In the genomic region with DNA sequence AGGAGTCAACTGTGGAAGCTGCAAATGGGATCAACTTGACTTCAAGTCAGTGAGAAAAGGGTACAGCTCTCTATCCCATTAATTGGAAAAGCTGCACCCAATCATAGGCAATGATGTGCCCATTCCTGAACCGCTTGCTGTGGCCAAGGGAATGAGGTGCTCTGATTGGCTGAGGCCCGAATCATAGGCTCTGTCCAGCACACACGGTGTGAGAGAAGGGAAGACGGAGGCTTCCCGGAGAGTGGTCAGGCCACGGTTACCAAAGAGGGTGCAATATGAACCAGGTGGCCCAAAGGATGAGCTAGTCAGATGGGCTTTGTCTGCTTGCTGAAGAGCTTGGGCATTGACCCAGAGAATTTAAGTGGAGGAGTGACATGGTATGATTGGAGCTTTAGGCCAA, we compare ENCODE assay signal across 15 cellular contexts.
A peak's percentile ranks its signal among the peaks of the same experiment; 100 is the strongest.
DNase-seq lines count a peak whose midpoint lies in the region; ATAC-seq, FAIRE-seq and TF ChIP-seq lines count a peak whose summit lies in the region.
"Had no signal": no experiment of that assay in that cellular context is flagged by ENCODE, and none has a peak within 500 bp of the region (broad histone marks: within the 10 kb centered on the region; RNA-seq: fewer than 3 reads in every experiment).

No MANE protein-coding gene starts in this region.

- H3K36me3 Mint-ChIP-seq in activated T-cell treated with anti-CD3 and anti-CD28 coated beads, Interleukin-2, amount 50 U/mL, for 72 hours (ENCODE audit: insufficient read depth in 2 of 2), result peaks cover 6 to 12% of the 10 kb centered on the region in 2 donors
- H3K36me3 Mint-ChIP-seq in activated B cell treated with CpG ODN at 0.5 μM for 24 hours (ENCODE audit: low read depth), result peaks cover 43% of the 10 kb centered on the region
- H3K36me3 Mint-ChIP-seq in neural crest cell (ENCODE audit: low read depth), result no peaks in the 10 kb centered on the region
- no peaks in the 10 kb centered on the region for H3K36me3 Mint-ChIP-seq in stimulated activated effector memory CD8-positive, alpha-beta T cell treated with anti-CD3 and anti-CD28 coated beads, Interleukin-12 subunit alpha, Interleukin-12 subunit beta, amount 100 ng/mL, for 72 hours

- FAIRE-seq in GM12891 (lab: Jason Lieb, UNC), result no peak
- FAIRE-seq: A549 had no signal

- peak overlapping the region; percentile 68 for H3K27ac Mint-ChIP-seq in activated T-cell treated with anti-CD3 and anti-CD28 coated beads, Interleukin-2, amount 50 U/mL, for 72 hours
- H3K27ac Mint-ChIP-seq in activated B cell treated with CpG ODN at 0.5 μM for 24 hours (peak overlapping the region; percentile 24), neural crest cell (ENCODE audit: unreplicated experiment) (peak overlapping the region; percentile 36)
- H3K27ac Mint-ChIP-seq in stimulated activated effector memory CD8-positive, alpha-beta T cell treated with anti-CD3 and anti-CD28 coated beads, Interleukin-12 subunit alpha, Interleukin-12 subunit beta, amount 100 ng/mL, for 72 hours, result peak overlapping the region; percentile 75

- H3K9me3 Mint-ChIP-seq in activated T-cell treated with anti-CD3 and anti-CD28 coated beads, Interleukin-2, amount 50 U/mL, for 72 hours, result peaks cover 9 to 12% of the 10 kb centered on the region in 2 donors
- H3K9me3 Mint-ChIP-seq in activated B cell treated with CpG ODN at 0.5 μM for 24 hours (peaks cover 4% of the 10 kb centered on the region), neural crest cell (peaks cover 3% of the 10 kb centered on the region)
- H3K9me3 Mint-ChIP-seq in stimulated activated effector memory CD8-positive, alpha-beta T cell treated with anti-CD3 and anti-CD28 coated beads, Interleukin-12 subunit alpha, Interleukin-12 subunit beta, amount 100 ng/mL, for 72 hours, result peaks cover 4% of the 10 kb centered on the region

- no peak for ATAC-seq in activated T-cell treated with anti-CD3 and anti-CD28 coated beads, Interleukin-2, amount 50 U/mL, for 72 hours (replicated peaks in 1 of 2)
- ATAC-seq in activated B cell treated with CpG ODN at 0.5 μM for 24 hours (ENCODE audit: low read depth), result no peak
- no peak for ATAC-seq in stimulated activated effector memory CD8-positive, alpha-beta T cell treated with anti-CD3 and anti-CD28 coated beads, Interleukin-12 subunit alpha, Interleukin-12 subunit beta, amount 100 ng/mL, for 72 hours
- no peak for ATAC-seq in HG03280 (IDR thresholded peaks at IDR 0.05; ENCODE audit: unreplicated experiment)
- ATAC-seq: A549 had no signal

- H3K4me1 Mint-ChIP-seq in activated T-cell treated with anti-CD3 and anti-CD28 coated beads, Interleukin-2, amount 50 U/mL, for 72 hours (ENCODE audit: low read depth), result peaks cover 16% of the 10 kb centered on the region
- H3K4me1 Mint-ChIP-seq in activated B cell treated with CpG ODN at 0.5 μM for 24 hours, result peaks cover 23% of the 10 kb centered on the region
- H3K4me1 Mint-ChIP-seq in neural crest cell, result no peaks in the 10 kb centered on the region
- peaks cover 30% of the 10 kb centered on the region for H3K4me1 Mint-ChIP-seq in stimulated activated effector memory CD8-positive, alpha-beta T cell treated with anti-CD3 and anti-CD28 coated beads, Interleukin-12 subunit alpha, Interleukin-12 subunit beta, amount 100 ng/mL, for 72 hours

- TF ChIP-seq CTCF in activated B cell treated with CpG ODN at 0.5 μM for 24 hours (IDR thresholded peaks at IDR 0.05) (no peak), neural crest cell (conservative IDR thresholded peaks at IDR 0.05) (no peak)

- no peak for DNase-seq in activated T-cell treated with anti-CD3 and anti-CD28 coated beads, Interleukin-2, amount 50 U/mL, for 72 hours
- DNase-seq in activated T-cell treated with anti-CD3 and anti-CD28 coated beads for 4 hours, result no peak
- no peak for DNase-seq in activated B cell treated with CpG ODN at 0.5 μM for 24 hours
- no peak for DNase-seq in neural crest cell (ENCODE audit: low read depth, low spot score)
- no peak for DNase-seq in stimulated activated effector memory CD8-positive, alpha-beta T cell treated with anti-CD3 and anti-CD28 coated beads, Interleukin-12 subunit alpha, Interleukin-12 subunit beta, amount 100 ng/mL, for 72 hours (ENCODE audit: low spot score in 2 of 2)
- DNase-seq in GM12891 (ENCODE audit: insufficient read length, low spot score), result no peak
- DNase-seq in NCI-H1436 treated with DMSO at 0.1 percent for 48 hours (lab: John Stamatoyannopoulos, UW), result no peak
- DNase-seq: BE2C; Caco-2; CD8-positive, alpha-beta memory T cell; DMS53; GF-D8; HCEC 1CT had no signal

- CTCF ChIA-PET in activated B cell treated with CpG ODN at 0.5 μM for 24 hours (lab: Charles Lee), result interaction anchor here (1.2 kb wide), 1 partner anchor 9 kb away, joined by 3 read pairs; no protein-coding TSS in a partner anchor

- no peak overlapping the region for H3K4me3 Mint-ChIP-seq in activated T-cell treated with anti-CD3 and anti-CD28 coated beads, Interleukin-2, amount 50 U/mL, for 72 hours
- H3K4me3 Mint-ChIP-seq in activated B cell treated with CpG ODN at 0.5 μM for 24 hours (no peak overlapping the region), neural crest cell (no peak overlapping the region)
- H3K4me3 Mint-ChIP-seq in stimulated activated effector memory CD8-positive, alpha-beta T cell treated with anti-CD3 and anti-CD28 coated beads, Interleukin-12 subunit alpha, Interleukin-12 subunit beta, amount 100 ng/mL, for 72 hours, result no peak overlapping the region
- H3K4me3 Mint-ChIP-seq: CD8-positive, alpha-beta memory T cell had no signal

- POLR2A ChIA-PET in activated B cell treated with CpG ODN at 0.5 μM for 24 hours (lab: Charles Lee), result interaction anchor here (0.7 to 1.5 kb wide), 2 partner anchors 9 to 438 kb away, joined by 3 to 5 read pairs; no protein-coding TSS in a partner anchor

- intact Hi-C loops in activated B cell treated with CpG ODN at 0.5 μM for 24 hours (cut with micrococcal nuclease), result no loop called here

- TF ChIP-seq POLR2A in GM12891 (IDR thresholded peaks at IDR 0.05; ENCODE audit: low read depth, low read length), result no peak

- H3K27me3 Mint-ChIP-seq in activated T-cell treated with anti-CD3 and anti-CD28 coated beads, Interleukin-2, amount 50 U/mL, for 72 hours (ENCODE audit: low read depth), result no peaks in the 10 kb centered on the region
- H3K27me3 Mint-ChIP-seq in activated B cell treated with CpG ODN at 0.5 μM for 24 hours (no peaks in the 10 kb centered on the region), neural crest cell (ENCODE audit: low read depth) (no peaks in the 10 kb centered on the region)
- H3K27me3 Mint-ChIP-seq: CD8-positive, alpha-beta memory T cell had no signal

TF ChIP-seq in GM12891, 5 proteins besides CTCF, POLR2A, EP300 and RAD21:
- TF ChIP-seq PAX5 (IDR thresholded peaks at IDR 0.05; ENCODE audit: insufficient read depth, low read length, severe bottlenecking) (no peak), POU2F2 (IDR thresholded peaks at IDR 0.05; ENCODE audit: low read depth, low read length) (no peak), SPI1 (IDR thresholded peaks at IDR 0.05; ENCODE audit: low read depth, low read length) (no peak), TAF1 (IDR thresholded peaks at IDR 0.05; ENCODE audit: low read depth, low read length) (no peak), POLR2AphosphoS5 (IDR thresholded peaks at IDR 0.05; ENCODE audit: low read depth, low read length) (no peak)

Comparison
In these comparisons a context has a peak if more than half of its experiments do, and no peak if none do; other contexts are left out.
1. H3K27ac Mint-ChIP-seq: peak in every context shown above with its lines; median percentile 75 in stimulated activated effector memory CD8-positive, alpha-beta T cell treated with anti-CD3 and anti-CD28 coated beads, Interleukin-12 subunit alpha, Interleukin-12 subunit beta, amount 100 ng/mL, for 72 hours; 68 in activated T-cell treated with anti-CD3 and anti-CD28 coated beads, Interleukin-2, amount 50 U/mL, for 72 hours; 36 in neural crest cell; 24 in activated B cell treated with CpG ODN at 0.5 μM for 24 hours.